Comparison of ENCODE assay signal across 27 cellular contexts in genomic region chr1:178039826-178040380, GRCh38. TPM values are rescaled to one million over a fixed set of nuclear protein-coding genes. Genes with fewer than 3 reads are reported as not detected.
"Had no signal": no experiment of that assay in that cellular context is flagged by ENCODE, and none has a peak within 500 bp of the region (broad histone marks: within the 10 kb centered on the region; RNA-seq: fewer than 3 reads in every experiment).

No MANE protein-coding gene starts in this region.

- H3K27me3 ChIP-seq: brain microvascular endothelial cell, cardiac muscle cell, Peyer's patch, SJSA1 had no signal

- H3K4me1 Mint-ChIP-seq: activated CD4-positive, alpha-beta T cell treated with anti-CD3 and anti-CD28 coated beads, Interleukin-2, amount 10 ng/mL, durations not matched to agents 24 days and 14 days had no signal

- FAIRE-seq: astrocyte, K562 had no signal

- H3K4me3 ChIP-seq: cardiac muscle cell, K562, Peyer's patch, SJSA1 had no signal

- DNase-seq: activated CD4-positive, alpha-beta T cell treated with anti-CD3 and anti-CD28 coated beads, Interleukin-2, amount 10 ng/mL, durations not matched to agents 24 days and 14 days; activated CD4-positive, alpha-beta T cell treated with anti-CD3 and anti-CD28 coated beads, Interleukin-2, amount 50 U/mL, for 48 hours; activated CD4-positive, CD25-positive, alpha-beta regulatory T cell treated with anti-CD3 and anti-CD28 coated beads, Interleukin-2, amount 50 U/mL, for 72 hours; activated effector memory CD4-positive, alpha-beta T cell treated with anti-CD3 and anti-CD28 coated beads, Interleukin-2, amount 50 U/mL, for 16 hours; activated naive CD4-positive, alpha-beta T cell treated with Interleukin-2 at 50 U/mL for 16 hours; activated T-cell treated with anti-CD3 and anti-CD28 coated beads, Interleukin-2, amount 50 U/mL, for 4 hours; amygdala; brain microvascular endothelial cell; Kasumi-1; NCI-H1092; NCI-H1417; NCI-H1930; NCI-H2171; NCI-H226; NCI-H69; Peyer's patch; Right ventricle myocardium superior; SW 1271 had no signal

- H3K9me3 ChIP-seq: Peyer's patch had no signal

- H3K27ac Mint-ChIP-seq: activated CD4-positive, alpha-beta T cell treated with anti-CD3 and anti-CD28 coated beads, Interleukin-2, amount 10 ng/mL, durations not matched to agents 24 days and 14 days; activated naive CD4-positive, alpha-beta T cell treated with anti-CD3 and anti-CD28 coated beads, Interleukin-2, amount 50 U/mL, for 72 hours; T-helper 1 cell treated with Interleukin-12 subunit alpha and Interleukin-12 subunit beta and Interleukin-4 antibody, amounts not matched to agents 30 μg/mL and 1 μg/mL, for 36 hours; WTC11 had no signal

- H3K27ac ChIP-seq: brain microvascular endothelial cell, cardiac muscle cell, RWPE1, SJSA1 had no signal

- H3K9me3 Mint-ChIP-seq: activated CD4-positive, alpha-beta T cell treated with anti-CD3 and anti-CD28 coated beads, Interleukin-2, amount 10 ng/mL, durations not matched to agents 24 days and 14 days had no signal

- H3K36me3 ChIP-seq: brain microvascular endothelial cell, cardiac muscle cell, Peyer's patch, SJSA1 had no signal

- H3K4me3 Mint-ChIP-seq: activated CD4-positive, alpha-beta T cell treated with anti-CD3 and anti-CD28 coated beads, Interleukin-2, amount 10 ng/mL, durations not matched to agents 24 days and 14 days; activated T-cell treated with anti-CD3 and anti-CD28 coated beads, Interleukin-2, amount 50 U/mL, for 4 hours; T-helper 1 cell treated with Interleukin-12 subunit alpha and Interleukin-12 subunit beta and Interleukin-4 antibody, amounts not matched to agents 30 μg/mL and 1 μg/mL, for 36 hours; WTC11 had no signal

- ATAC-seq: activated naive CD4-positive, alpha-beta T cell treated with anti-CD3 and anti-CD28 coated beads, Interleukin-2, amount 50 U/mL, for 72 hours; activated T-cell treated with anti-CD3 and anti-CD28 coated beads, Interleukin-2, amount 50 U/mL, for 4 hours; K562; SK-N-SH treated with all-trans-retinoic acid at 6 μM for 48 hours; WTC11 had no signal

RNA-seq across cellular contexts. Expression of gene RASAL2, which starts 54.0 kb away (rescaled TPM):
- total RNA-seq: activated CD4-positive, alpha-beta T cell treated with anti-CD3 and anti-CD28 coated beads, Interleukin-2, amount 10 ng/mL, durations not matched to agents 24 days and 14 days; activated naive CD4-positive, alpha-beta T cell treated with anti-CD3 and anti-CD28 coated beads, Interleukin-2, amount 50 U/mL, for 72 hours had no signal
